In genomic region chr11:64356498-64357411, GRCh38 we compare ENCODE assay signal across 9 cellular contexts. TPM values are rescaled to one million over a fixed set of nuclear protein-coding genes. Genes with fewer than 3 reads are reported as not detected.
A peak's percentile ranks its signal among the peaks of the same experiment; 100 is the strongest.
DNase-seq lines count a peak whose midpoint lies in the region; ATAC-seq, FAIRE-seq and TF ChIP-seq lines count a peak whose summit lies in the region.
"Had no signal": no experiment of that assay in that cellular context is flagged by ENCODE, and none has a peak within 500 bp of the region (broad histone marks: within the 10 kb centered on the region; RNA-seq: fewer than 3 reads in every experiment).

No MANE protein-coding gene starts in this region.

- peak; percentile 84 to 88 for DNase-seq in A549 (ENCODE audit: low read depth in 1 of 2, low spot score in 1 of 2)
- DNase-seq in DMS79 (lab: John Stamatoyannopoulos, UW): peak; percentile 16
- DNase-seq in NCI-H1694 (lab: John Stamatoyannopoulos, UW): peak; percentile 33
- peak; percentile 73 to 74 for DNase-seq in activated T-cell treated with anti-CD3 and anti-CD28 coated beads, Interleukin-2, amount 50 U/mL, for 48 hours
- no peak for DNase-seq in kidney epithelial cell (ENCODE audit: low read depth)
- DNase-seq in nucleus accumbens (lab: John Stamatoyannopoulos, UW): no peak

- ATAC-seq in A549 (peak in 1 of 2 experiments; percentile 61; a peak in 3 of 6 replicates), GM21717 (IDR thresholded peaks at IDR 0.05; ENCODE audit: unreplicated experiment) (no peak), HG03432 (IDR thresholded peaks at IDR 0.05; ENCODE audit: unreplicated experiment) (no peak)
- ATAC-seq: left lung had no signal

- no peak for FAIRE-seq in A549 (lab: Jason Lieb, UNC)

- no peaks in the 10 kb centered on the region for H3K27me3 ChIP-seq in kidney epithelial cell (ENCODE audit: control insufficient read depth, insufficient read depth, low read length)
- H3K27me3 ChIP-seq: left lung had no signal

- H3K4me3 ChIP-seq in A549 (no peak overlapping the region), kidney epithelial cell (ENCODE audit: low read depth, low read length) (no peak overlapping the region)
- H3K4me3 ChIP-seq: left lung had no signal

- 65% methylated on average over 18 of the region's 25 CpGs for WGBS in A549 (ENCODE audit: missing lambda C conversion rate)

- TF ChIP-seq POLR2A in A549 (IDR thresholded peaks at IDR 0.05; ENCODE audit: low read length): no peak

- TF ChIP-seq EP300 in A549 (IDR thresholded peaks at IDR 0.05): no peak

- peak overlapping the region; percentile 61 to 98 for H3K27ac ChIP-seq in A549
- H3K27ac ChIP-seq: left lung had no signal

- TF ChIP-seq RAD21 in A549 (conservative IDR thresholded peaks at IDR 0.05 in 1 of 2, IDR thresholded peaks at IDR 0.05 in 1 of 2): peak; percentile 38 to 69; a peak in 4 of 5 replicates

- H3K4me1 ChIP-seq in A549: peaks cover 50% of the 10 kb centered on the region

- H3K9me3 ChIP-seq in A549: no peaks in the 10 kb centered on the region
- H3K9me3 ChIP-seq: left lung had no signal

- H3K36me3 ChIP-seq in kidney epithelial cell (ENCODE audit: control insufficient read depth, insufficient read depth, low read length): no peaks in the 10 kb centered on the region

- peak overlapping the region; percentile 87; the same call in 1 of the 3 replicates for H3K4me2 ChIP-seq in A549

- peak; percentile 54 for TF ChIP-seq CTCF in A549 (IDR thresholded peaks at IDR 0.05)
- TF ChIP-seq CTCF in kidney epithelial cell (IDR thresholded peaks at IDR 0.05; ENCODE audit: insufficient read depth, low read length, poor library complexity, severe bottlenecking): peak; percentile 46

- POLR2A ChIA-PET in A549 (lab: Yijun Ruan, JAX): interaction anchor here (0.6 to 4.6 kb wide), 4 partner anchors 14 to 52 kb away, joined by 3 to 50 read pairs (median 6); partner anchors contain the start of genes ESRRA, PRDX5 and TRMT112

- CTCF ChIA-PET in A549 (lab: Yijun Ruan, JAX): interaction anchor here (1.0 to 33.9 kb wide), 20 partner anchors 9 to 295 kb away, joined by 3 to 996 read pairs (median 4); partner anchors contain the start of genes CATSPERZ, CCDC88B, ESRRA and PLCB3

TF ChIP-seq in A549, 52 proteins besides CTCF, POLR2A, EP300 and RAD21:
- TF ChIP-seq SMC3 (IDR thresholded peaks at IDR 0.05) (peak; percentile 27; the same call in 2 of the 3 replicates), POLR2AphosphoS2 (conservative IDR thresholded peaks at IDR 0.05; ENCODE audit: low read length) (no peak), MAZ (IDR thresholded peaks at IDR 0.05; ENCODE audit: borderline replicate concordance, low read depth, low read length) (0 out of 2 replicates have a peak, but pooled peaks have one; percentile 65)
TF ChIP-seq in A549: peak in this region for 2.

RNA-seq across cellular contexts. Expression of gene RPS6KA4, which starts 2.2 kb away (rescaled TPM):
- 19.1 and 21.4 TPM in 2 replicates for polyA plus RNA-seq in A549 (2011; rRNA removed)
- 39.3 and 53.0 TPM in 2 replicates for polyA plus RNA-seq in A549 (2012; cell fraction: cytosol; rRNA removed)
- 69.4 and 106 TPM in 2 replicates for polyA plus RNA-seq in A549 (2012; cell fraction: nucleus; rRNA removed)
- 34.5 to 40.4 TPM (median 35.9 TPM) in 3 replicates for polyA plus RNA-seq in A549 (2017; fragmentation: RNase III; extraction: RNeasy Plus Mini Kit Qiagen cat#74134 plus additional on column Dnase treatment)
- polyA minus RNA-seq in A549 (2011; rRNA and poly(A)+ RNA removed): 29.3 and 30.1 TPM in 2 replicates
- 35.7 and 43.0 TPM in 2 replicates for total RNA-seq in kidney epithelial cell

RNA-seq across cellular contexts. Expression of gene CCDC88B, which starts 16.8 kb away (rescaled TPM):
- 4.8 and 5.7 TPM in 2 replicates for polyA plus RNA-seq in A549 (2011; rRNA removed)
- polyA plus RNA-seq in A549 (2012; cell fraction: cytosol; rRNA removed): 9.6 and 10.2 TPM in 2 replicates
- 10.0 and 12.3 TPM in 2 replicates for polyA plus RNA-seq in A549 (2012; cell fraction: nucleus; rRNA removed)
- polyA plus RNA-seq in A549 (2017; fragmentation: RNase III; extraction: RNeasy Plus Mini Kit Qiagen cat#74134 plus additional on column Dnase treatment): 8.8 to 10.3 TPM (median 9.7 TPM) in 3 replicates
- 1.4 and 1.8 TPM in 2 replicates for polyA minus RNA-seq in A549 (2011; rRNA and poly(A)+ RNA removed)
- total RNA-seq in kidney epithelial cell: 1.3 and 2.3 TPM in 2 replicates

RNA-seq across cellular contexts. Expression of gene PRDX5, which starts 38.8 kb away (rescaled TPM):
- polyA plus RNA-seq in A549 (2011; rRNA removed) (305 and 377 TPM in 2 replicates), A549 (2017; fragmentation: RNase III; extraction: RNeasy Plus Mini Kit Qiagen cat#74134 plus additional on column Dnase treatment) (442 to 500 TPM (median 491 TPM) in 3 replicates)
- polyA plus RNA-seq in A549 (2012; cell fraction: cytosol; rRNA removed): 572 and 685 TPM in 2 replicates
- polyA plus RNA-seq in A549 (2012; cell fraction: nucleus; rRNA removed): 250 and 325 TPM in 2 replicates
- 81.0 and 91.2 TPM in 2 replicates for polyA minus RNA-seq in A549 (2011; rRNA and poly(A)+ RNA removed)
- 489 and 562 TPM in 2 replicates for total RNA-seq in kidney epithelial cell

RNA-seq across cellular contexts. Expression of gene TRMT112, which starts 39.4 kb away (rescaled TPM):
- 305 and 363 TPM in 2 replicates for polyA plus RNA-seq in A549 (2011; rRNA removed)
- polyA plus RNA-seq in A549 (2012; cell fraction: cytosol; rRNA removed): 405 and 507 TPM in 2 replicates
- polyA plus RNA-seq in A549 (2012; cell fraction: nucleus; rRNA removed): 233 and 467 TPM in 2 replicates
- 424 to 447 TPM (median 440 TPM) in 3 replicates for polyA plus RNA-seq in A549 (2017; fragmentation: RNase III; extraction: RNeasy Plus Mini Kit Qiagen cat#74134 plus additional on column Dnase treatment)
- 74.2 and 84.5 TPM in 2 replicates for polyA minus RNA-seq in A549 (2011; rRNA and poly(A)+ RNA removed)
- 307 and 366 TPM in 2 replicates for total RNA-seq in kidney epithelial cell

RNA-seq across cellular contexts. Expression of gene ESRRA, which starts 51.4 kb away (rescaled TPM):
- polyA plus RNA-seq in A549 (2011; rRNA removed): 13.9 and 15.2 TPM in 2 replicates
- 30.4 and 39.1 TPM in 2 replicates for polyA plus RNA-seq in A549 (2012; cell fraction: cytosol; rRNA removed)
- 43.3 and 53.6 TPM in 2 replicates for polyA plus RNA-seq in A549 (2012; cell fraction: nucleus; rRNA removed)
- polyA plus RNA-seq in A549 (2017; fragmentation: RNase III; extraction: RNeasy Plus Mini Kit Qiagen cat#74134 plus additional on column Dnase treatment): 30.9 to 35.5 TPM (median 33.5 TPM) in 3 replicates
- 11.4 and 19.0 TPM in 2 replicates for polyA minus RNA-seq in A549 (2011; rRNA and poly(A)+ RNA removed)
- total RNA-seq in kidney epithelial cell: 54.3 and 58.8 TPM in 2 replicates

Comparison
In these comparisons a context has a peak if more than half of its experiments do, and no peak if none do; other contexts are left out.
1. DNase-seq: peak in A549 (2 of 2), DMS79 (single experiment), NCI-H1694 (single experiment) and activated T-cell treated with anti-CD3 and anti-CD28 coated beads, Interleukin-2, amount 50 U/mL, for 48 hours (2 of 2); none in kidney epithelial cell (single experiment) and nucleus accumbens (0 of 56).